Comparison of ENCODE assay signal across 17 cellular contexts in genomic region chr16:4260360-4260759, GRCh38. TPM values are rescaled to one million over a fixed set of nuclear protein-coding genes. Genes with fewer than 3 reads are reported as not detected.
DNase-seq lines count a peak whose midpoint lies in the region; ATAC-seq, FAIRE-seq and TF ChIP-seq lines count a peak whose summit lies in the region.
"Had no signal": no experiment of that assay in that cellular context is flagged by ENCODE, and none has a peak within 500 bp of the region (broad histone marks: within the 10 kb centered on the region; RNA-seq: fewer than 3 reads in every experiment).

No MANE protein-coding gene starts in this region.

- H3K9me3 ChIP-seq in mammary epithelial cell (replicated peaks; ENCODE audit: insufficient read depth, low read length) = no peaks in the 10 kb centered on the region

- peaks cover 5% of the 10 kb centered on the region for H3K4me1 Mint-ChIP-seq in MCF 10A (ENCODE audit: insufficient read depth, unreplicated experiment)
- H3K4me1 Mint-ChIP-seq in activated naive CD8-positive, alpha-beta T cell treated with anti-CD3 and anti-CD28 coated beads, Interleukin-2, amount 50 U/mL, for 24 hours = no peaks in the 10 kb centered on the region

- H3K27me3 Mint-ChIP-seq in MCF 10A (ENCODE audit: insufficient read depth, unreplicated experiment) = no peaks in the 10 kb centered on the region
- no peaks in the 10 kb centered on the region for H3K27me3 Mint-ChIP-seq in activated naive CD8-positive, alpha-beta T cell treated with anti-CD3 and anti-CD28 coated beads, Interleukin-2, amount 50 U/mL, for 24 hours
- H3K27me3 Mint-ChIP-seq: activated CD8-positive, alpha-beta T cell treated with anti-CD3 and anti-CD28 coated beads for 36 hours; stimulated activated naive CD8-positive, alpha-beta T cell treated with anti-CD3 and anti-CD28 coated beads, Interleukin-15, Interleukin-2, amounts not matched to agents 100 ng/mL and 50 ng/mL, for 24 hours had no signal

- H4K20me1 ChIP-seq in mammary epithelial cell (ENCODE audit: insufficient read depth, low read length) = no peaks in the 10 kb centered on the region

- no peaks in the 10 kb centered on the region for H3K27me3 ChIP-seq in mammary epithelial cell (ENCODE audit: insufficient read depth, low read length)

- no peak overlapping the region for H3K27ac Mint-ChIP-seq in MCF 10A (ENCODE audit: low read depth, unreplicated experiment)
- H3K27ac Mint-ChIP-seq in activated naive CD8-positive, alpha-beta T cell treated with anti-CD3 and anti-CD28 coated beads, Interleukin-2, amount 50 U/mL, for 24 hours = no peak overlapping the region
- H3K27ac Mint-ChIP-seq: activated CD8-positive, alpha-beta T cell treated with anti-CD3 and anti-CD28 coated beads for 36 hours; stimulated activated naive CD8-positive, alpha-beta T cell treated with anti-CD3 and anti-CD28 coated beads, Interleukin-15, Interleukin-2, amounts not matched to agents 100 ng/mL and 50 ng/mL, for 24 hours had no signal

- in situ Hi-C loops in mammary epithelial cell (cut with MboI; ENCODE audit: low sequenced_read_pairs in 2 of 2) = loop anchor here in 1 of 2 donors (25.0 kb wide), 1 partner anchor 152 kb away; the partner anchor contains the start of gene CORO7

- H3K36me3 ChIP-seq in mammary epithelial cell (ENCODE audit: insufficient read depth, low read length) = peaks cover 10% of the 10 kb centered on the region

- FAIRE-seq in GM19239 (lab: Jason Lieb, UNC) = no peak
- FAIRE-seq: TTC549 had no signal

- peaks cover 67% of the 10 kb centered on the region for H3K36me3 Mint-ChIP-seq in MCF 10A (ENCODE audit: insufficient read depth, unreplicated experiment)
- peaks cover 30% of the 10 kb centered on the region for H3K36me3 Mint-ChIP-seq in activated naive CD8-positive, alpha-beta T cell treated with anti-CD3 and anti-CD28 coated beads, Interleukin-2, amount 50 U/mL, for 24 hours (ENCODE audit: low read depth)

- dilution Hi-C loops in mammary epithelial cell (cut with HindIII; ENCODE audit: low sequenced_read_pairs) = no loop called here

- TF ChIP-seq CTCF in MCF 10A (IDR thresholded peaks at IDR 0.05; ENCODE audit: unreplicated experiment) = no peak
- TF ChIP-seq CTCF in mammary epithelial cell (conservative IDR thresholded peaks at IDR 0.05 in 1 of 2, IDR thresholded peaks at IDR 0.05 in 1 of 2; ENCODE audit: extremely low read depth in 1 of 2, insufficient read depth in 1 of 2, low read depth in 1 of 2, low read length in 2 of 2) = no peak

- H3K4me2 ChIP-seq in mammary epithelial cell (ENCODE audit: insufficient read depth, low read depth, low read length) = no peak overlapping the region

- no peak overlapping the region for H3K27ac ChIP-seq in mammary epithelial cell (ENCODE audit: insufficient read depth, low read depth, low read length)
- H3K27ac ChIP-seq: 22Rv1 had no signal

- BruUV-seq in MCF 10A (replicated peaks; lab: Mats Ljungman, UMichigan) (no TSS peak), mammary epithelial cell (replicated peaks; lab: Mats Ljungman, UMichigan) (no TSS peak)

- H3K4me3 Mint-ChIP-seq in MCF 10A (ENCODE audit: unreplicated experiment) = no peak overlapping the region
- no peak overlapping the region for H3K4me3 Mint-ChIP-seq in activated naive CD8-positive, alpha-beta T cell treated with anti-CD3 and anti-CD28 coated beads, Interleukin-2, amount 50 U/mL, for 24 hours
- H3K4me3 Mint-ChIP-seq: activated CD8-positive, alpha-beta T cell treated with anti-CD3 and anti-CD28 coated beads for 36 hours; stimulated activated naive CD8-positive, alpha-beta T cell treated with anti-CD3 and anti-CD28 coated beads, Interleukin-15, Interleukin-2, amounts not matched to agents 100 ng/mL and 50 ng/mL, for 24 hours had no signal

- POLR2A ChIA-PET in MCF 10A (lab: Yijun Ruan, JAX) = interaction anchor here (0.6 to 2.1 kb wide), 6 partner anchors 11 to 1290 kb away, joined by 3 to 8 read pairs (median 4); partner anchors contain the start of gene TFAP4

- no peak overlapping the region for H3K9ac ChIP-seq in mammary epithelial cell (ENCODE audit: insufficient read depth, low read length)

- H3K79me2 ChIP-seq in mammary epithelial cell (ENCODE audit: insufficient read depth, low read length) = peaks cover 21% of the 10 kb centered on the region

- no peak overlapping the region for H3K4me3 ChIP-seq in mammary epithelial cell (replicated peaks in 1 of 3; ENCODE audit: insufficient read depth in 1 of 3, low read depth in 2 of 3, low read length in 3 of 3)

- WGBS in mammary epithelial cell (ENCODE audit: low coverage, missing lambda C conversion rate) = 85% methylated on average over 13 of the region's 14 CpGs

- CTCF ChIA-PET in MCF 10A (lab: Yijun Ruan, JAX) = interaction anchor here (0.6 to 4.2 kb wide), 9 partner anchors 8 to 277 kb away, joined by 3 to 19 read pairs (median 4); no protein-coding TSS in a partner anchor
- CTCF ChIA-PET in mammary epithelial cell (lab: Charles Lee; ENCODE audit: low non-redundant PET) = no interaction called here

- DNase-seq in MCF 10A (ENCODE audit: unreplicated experiment) (peak; percentile 63), mammary epithelial cell (no peak), NCI-H510A (lab: John Stamatoyannopoulos, UW) (peak; percentile 91), left colon (peak; percentile 86 to 94), GM19239 (ENCODE audit: insufficient read length, low spot score) (no peak), A172 (ENCODE audit: low spot score) (no peak)
- DNase-seq in activated naive CD8-positive, alpha-beta T cell treated with anti-CD3 and anti-CD28 coated beads, Interleukin-2, amount 50 U/mL, for 24 hours = no peak
- DNase-seq: activated CD8-positive, alpha-beta T cell treated with anti-CD3 and anti-CD28 coated beads for 36 hours; activated effector memory CD4-positive, alpha-beta T cell treated with Interleukin-2 at 50 U/mL for 16 hours; GF-D8; HCEC 1CT; NK-92 treated with Interleukin-12 subunit alpha and Interleukin-12 subunit beta, amount 100 ng/mL, for 24 hours; SIG-M5 had no signal

- intact Hi-C loops in MCF 10A (cut with micrococcal nuclease) = no loop called here
- intact Hi-C loops in mammary epithelial cell (cut with micrococcal nuclease) = no loop called here
- intact Hi-C loops in left colon (cut with DNase I, micrococcal nuclease) = no loop called here

- H3K4me1 ChIP-seq in mammary epithelial cell (ENCODE audit: insufficient read depth, low read length) = no peaks in the 10 kb centered on the region

- peak; percentile 95 for ATAC-seq in left colon
- ATAC-seq in activated naive CD8-positive, alpha-beta T cell treated with anti-CD3 and anti-CD28 coated beads, Interleukin-2, amount 50 U/mL, for 24 hours = no peak
- ATAC-seq in GM18498 (IDR thresholded peaks at IDR 0.05; ENCODE audit: unreplicated experiment) = no peak
- ATAC-seq: activated CD8-positive, alpha-beta T cell treated with anti-CD3 and anti-CD28 coated beads for 36 hours had no signal

- no peak overlapping the region for H2AFZ ChIP-seq in mammary epithelial cell (ENCODE audit: low read depth, low read length)

- no peaks in the 10 kb centered on the region for H3K9me3 Mint-ChIP-seq in MCF 10A (ENCODE audit: unreplicated experiment)
- H3K9me3 Mint-ChIP-seq in activated naive CD8-positive, alpha-beta T cell treated with anti-CD3 and anti-CD28 coated beads, Interleukin-2, amount 50 U/mL, for 24 hours = no peaks in the 10 kb centered on the region
- H3K9me3 Mint-ChIP-seq: activated CD8-positive, alpha-beta T cell treated with anti-CD3 and anti-CD28 coated beads for 36 hours; stimulated activated naive CD8-positive, alpha-beta T cell treated with anti-CD3 and anti-CD28 coated beads, Interleukin-15, Interleukin-2, amounts not matched to agents 100 ng/mL and 50 ng/mL, for 24 hours had no signal

RNA-seq across cellular contexts. Expression of gene TFAP4, which starts 12.5 kb away (rescaled TPM):
- total RNA-seq in MCF 10A (2022) (15.5 and 23.9 TPM in 2 replicates), mammary epithelial cell (10 to 100 TPM in 1 of 2 donors, 1 to 10 TPM in 1; 3.3 to 13.0 TPM), left colon (1 to 10 TPM; 8.5 to 9.4 TPM)
- 9.5 TPM for polyA plus RNA-seq in mammary epithelial cell
- polyA minus RNA-seq in mammary epithelial cell = 6.4 TPM
- 8.0 and 12.1 TPM in 2 replicates for total RNA-seq in A172 (2014; rRNA removed; shearing (Covaris generic))

RNA-seq across cellular contexts. Expression of gene SRL, which starts 18.5 kb away (rescaled TPM):
- total RNA-seq in MCF 10A (2022) (not detected in 2 replicates), mammary epithelial cell (under 1 TPM in 1 of 2 donors, not detected in 1; under 0.01 TPM), left colon (under 1 TPM; 0.46 to 0.50 TPM)
- not detected for polyA plus RNA-seq in mammary epithelial cell
- not detected for polyA minus RNA-seq in mammary epithelial cell
- not detected in 2 replicates for total RNA-seq in A172 (2014; rRNA removed; shearing (Covaris generic))
- total RNA-seq: activated CD8-positive, alpha-beta T cell treated with anti-CD3 and anti-CD28 coated beads for 36 hours had no signal

RNA-seq across cellular contexts. Expression of gene GLIS2, which starts 55.5 kb away (rescaled TPM):
- total RNA-seq in MCF 10A (2022) (14.7 and 15.8 TPM in 2 replicates), mammary epithelial cell (10 to 100 TPM in 1 of 2 donors, 1 to 10 TPM in 1; 3.3 to 13.5 TPM), left colon (1 to 10 TPM; 1.6 to 3.6 TPM)
- polyA plus RNA-seq in mammary epithelial cell = 3.6 TPM
- polyA minus RNA-seq in mammary epithelial cell = 10.4 TPM
- total RNA-seq in A172 (2014; rRNA removed; shearing (Covaris generic)) = 3.2 and 5.7 TPM in 2 replicates

Comparison
In these comparisons a context has a peak if more than half of its experiments do, and no peak if none do; other contexts are left out.
1. DNase-seq: peak in MCF 10A (single experiment), NCI-H510A (single experiment) and left colon (2 of 2); none in mammary epithelial cell (single experiment), activated naive CD8-positive, alpha-beta T cell treated with anti-CD3 and anti-CD28 coated beads, Interleukin-2, amount 50 U/mL, for 24 hours (single experiment), GM19239 (single experiment) and A172 (single experiment).